24 cellular contexts compared by ENCODE assay signal in genomic region chr6:128532110-128532509, GRCh38.
"Had no signal": no experiment of that assay in that cellular context is flagged by ENCODE, and none has a peak within 500 bp of the region (broad histone marks: within the 10 kb centered on the region; RNA-seq: fewer than 3 reads in every experiment).

No MANE protein-coding gene starts in this region.

- ATAC-seq: heart left ventricle; left lobe of liver; lower lobe of right lung; sciatic nerve; stimulated activated effector memory CD8-positive, alpha-beta T cell treated with anti-CD3 and anti-CD28 coated beads, Interleukin-12 subunit alpha, Interleukin-12 subunit beta, amount 100 ng/mL, for 72 hours had no signal

- H3K4me1 ChIP-seq: heart left ventricle, lower lobe of right lung, tibial artery had no signal

- H3K9me3 Mint-ChIP-seq: activated naive CD4-positive, alpha-beta T cell treated with anti-CD3 and anti-CD28 coated beads, Interleukin-2, amount 50 U/mL, for 24 hours; dendritic cell treated with granulocyte-macrophage colony-stimulating factor and Interleukin-4, amounts not matched to agents 40 ng/mL and 50 ng/mL, for 4 days; neural crest cell; stimulated activated effector memory CD8-positive, alpha-beta T cell treated with anti-CD3 and anti-CD28 coated beads, Interleukin-12 subunit alpha, Interleukin-12 subunit beta, amount 100 ng/mL, for 72 hours; stimulated activated naive CD8-positive, alpha-beta T cell treated with anti-CD3 and anti-CD28 coated beads, Interleukin-15, amount 100 ng/mL, for 72 hours had no signal

- H3K36me3 Mint-ChIP-seq: activated naive CD4-positive, alpha-beta T cell treated with anti-CD3 and anti-CD28 coated beads, Interleukin-2, amount 50 U/mL, for 24 hours; brain; naive B cell; stimulated activated effector memory CD8-positive, alpha-beta T cell treated with anti-CD3 and anti-CD28 coated beads, Interleukin-12 subunit alpha, Interleukin-12 subunit beta, amount 100 ng/mL, for 72 hours had no signal

- DNase-seq: activated CD4-positive, alpha-beta T cell treated with anti-CD3 and anti-CD28 coated beads for 1 hour; activated CD4-positive, alpha-beta T cell treated with anti-CD3 and anti-CD28 coated beads, Interleukin-2, amount 50 U/mL, for 1 hour; activated gamma-delta T cell treated with Interleukin-2 at 50 U/mL for 16 hours; activated T-cell treated with anti-CD3 and anti-CD28 coated beads, Interleukin-2, amount 50 U/mL, for 1 hour; aorta; effector CD4-positive, alpha-beta T cell; heart left ventricle; lower lobe of right lung; mesendoderm; naive B cell; occipital lobe; small intestine; stimulated activated CD4-positive, alpha-beta T cell treated with anti-CD3 and anti-CD28 coated beads, Interleukin-2, amount 100 ng/mL, for 24 hours; stimulated activated naive CD8-positive, alpha-beta T cell treated with anti-CD3 and anti-CD28 coated beads, Interleukin-15, amount 100 ng/mL, for 72 hours; tibial artery had no signal

- H3K27ac Mint-ChIP-seq: activated naive CD4-positive, alpha-beta T cell treated with anti-CD3 and anti-CD28 coated beads, Interleukin-2, amount 50 U/mL, for 24 hours; dendritic cell treated with granulocyte-macrophage colony-stimulating factor and Interleukin-4, amounts not matched to agents 40 ng/mL and 50 ng/mL, for 4 days; naive B cell; stimulated activated effector memory CD8-positive, alpha-beta T cell treated with anti-CD3 and anti-CD28 coated beads, Interleukin-12 subunit alpha, Interleukin-12 subunit beta, amount 100 ng/mL, for 72 hours; stimulated activated naive CD8-positive, alpha-beta T cell treated with anti-CD3 and anti-CD28 coated beads, Interleukin-15, amount 100 ng/mL, for 72 hours had no signal

- H3K36me3 ChIP-seq: heart left ventricle, lower lobe of right lung, tibial artery had no signal

- H3K9me3 ChIP-seq: heart left ventricle, lower lobe of right lung, tibial artery had no signal

- H3K4me3 ChIP-seq: heart left ventricle, lower lobe of right lung, tibial artery had no signal

- H3K4me1 Mint-ChIP-seq: activated naive CD4-positive, alpha-beta T cell treated with anti-CD3 and anti-CD28 coated beads, Interleukin-2, amount 50 U/mL, for 24 hours; naive B cell; stimulated activated effector memory CD8-positive, alpha-beta T cell treated with anti-CD3 and anti-CD28 coated beads, Interleukin-12 subunit alpha, Interleukin-12 subunit beta, amount 100 ng/mL, for 72 hours had no signal

- H3K27ac ChIP-seq: heart left ventricle, lower lobe of right lung, tibial artery had no signal

- H3K4me3 Mint-ChIP-seq: activated naive CD4-positive, alpha-beta T cell treated with anti-CD3 and anti-CD28 coated beads, Interleukin-2, amount 50 U/mL, for 24 hours; brain; dendritic cell treated with granulocyte-macrophage colony-stimulating factor and Interleukin-4, amounts not matched to agents 40 ng/mL and 50 ng/mL, for 4 days; naive B cell; neural crest cell; stimulated activated effector memory CD8-positive, alpha-beta T cell treated with anti-CD3 and anti-CD28 coated beads, Interleukin-12 subunit alpha, Interleukin-12 subunit beta, amount 100 ng/mL, for 72 hours; stimulated activated naive CD8-positive, alpha-beta T cell treated with anti-CD3 and anti-CD28 coated beads, Interleukin-15, amount 100 ng/mL, for 72 hours had no signal

- FAIRE-seq: endometrium, small intestine, urothelium cell line had no signal

- H3K27me3 Mint-ChIP-seq: brain; dendritic cell treated with granulocyte-macrophage colony-stimulating factor and Interleukin-4, amounts not matched to agents 40 ng/mL and 50 ng/mL, for 4 days had no signal

- H3K27me3 ChIP-seq: heart left ventricle, tibial artery had no signal
